ENCODE assay signal across 16 cellular contexts in genomic region chr15:50450678-50451077, GRCh38. TPM values are rescaled to one million over a fixed set of nuclear protein-coding genes. Genes with fewer than 3 reads are reported as not detected.
A peak's percentile ranks its signal among the peaks of the same experiment; 100 is the strongest.
DNase-seq lines count a peak whose midpoint lies in the region; ATAC-seq, FAIRE-seq and TF ChIP-seq lines count a peak whose summit lies in the region.
"Had no signal": no experiment of that assay in that cellular context is flagged by ENCODE, and none has a peak within 500 bp of the region (broad histone marks: within the 10 kb centered on the region; RNA-seq: fewer than 3 reads in every experiment).

No MANE protein-coding gene starts in this region.

- POLR2A ChIA-PET in RWPE1 (lab: Yijun Ruan, JAX; ENCODE audit: low non-redundant PET) (interaction anchor here (0.7 kb wide), 1 partner anchor 375 kb away, joined by 3 read pairs; no protein-coding TSS in a partner anchor), endothelial cell of umbilical vein (lab: Charles Lee) (no interaction called here)

- no peaks in the 10 kb centered on the region for H3K9me3 ChIP-seq in endothelial cell of umbilical vein (replicated peaks; ENCODE audit: control insufficient read depth, insufficient read depth, low read length)

- BruUV-seq in endothelial cell of umbilical vein (replicated peaks; lab: Mats Ljungman, UMichigan): no TSS peak

- H3K4me1 ChIP-seq in ACC112 (ENCODE audit: control insufficient read depth, insufficient read depth, low read length, unreplicated experiment) (peaks cover 15% of the 10 kb centered on the region), endothelial cell of umbilical vein (ENCODE audit: control insufficient read depth, extremely low read depth, insufficient read depth, low read length) (peaks cover 18% of the 10 kb centered on the region)

- no peak for TF ChIP-seq POLR2A in endothelial cell of umbilical vein (IDR thresholded peaks at IDR 0.05; ENCODE audit: low read depth, low read length)

- dilution Hi-C loops in endothelial cell of umbilical vein (cut with MboI; ENCODE audit: extremely low pct_ligation_motif_present, low sequenced_read_pairs): no loop called here

- peaks cover 7% of the 10 kb centered on the region for H4K20me1 ChIP-seq in endothelial cell of umbilical vein (replicated peaks; ENCODE audit: control insufficient read depth, extremely low read depth, insufficient read depth, low read length)

- H3K79me2 ChIP-seq in ACC112 (ENCODE audit: control insufficient read depth, insufficient read depth, low read length, unreplicated experiment) (peaks cover 4% of the 10 kb centered on the region), endothelial cell of umbilical vein (ENCODE audit: control insufficient read depth, insufficient read depth, low read length) (peaks cover 11% of the 10 kb centered on the region)

- CTCF ChIA-PET in RWPE1 (lab: Yijun Ruan, JAX): interaction anchor here (0.6 to 0.7 kb wide), 2 partner anchors 61 to 886 kb away, joined by 3 read pairs; no protein-coding TSS in a partner anchor
- CTCF ChIA-PET in endothelial cell of umbilical vein (lab: Charles Lee): interaction anchor here (1.2 kb wide), 1 partner anchor 30 kb away, joined by 3 read pairs; no protein-coding TSS in a partner anchor

- intact Hi-C loops in endothelial cell of umbilical vein (cut with micrococcal nuclease): no loop called here

- H3K9me1 ChIP-seq in endothelial cell of umbilical vein (replicated peaks; ENCODE audit: control insufficient read depth, extremely low read depth, insufficient read depth, low read length): no peaks in the 10 kb centered on the region

- H3K36me3 ChIP-seq in ACC112 (ENCODE audit: insufficient read depth, low read length) (peaks cover 8% of the 10 kb centered on the region), endothelial cell of umbilical vein (ENCODE audit: control insufficient read depth in 2 of 2, extremely low read depth in 1 of 2, insufficient read depth in 2 of 2, low read length in 2 of 2) (peaks cover 0 to 4% of the 10 kb centered on the region in 2 experiments)

- H3K4me3 ChIP-seq in ACC112 (ENCODE audit: low read depth, low read length): no peak overlapping the region
- no peak overlapping the region for H3K4me3 ChIP-seq in endothelial cell of umbilical vein (replicated peaks in 1 of 3; ENCODE audit: insufficient read depth in 1 of 3, low read depth in 1 of 3, low read length in 3 of 3)

- H3K4me2 ChIP-seq in endothelial cell of umbilical vein (ENCODE audit: insufficient read depth, low read length): peak overlapping the region; percentile 35

- H3K9ac ChIP-seq in endothelial cell of umbilical vein (replicated peaks; ENCODE audit: extremely low read depth, insufficient read depth, low read length): no peak overlapping the region

- no peak for FAIRE-seq in endothelial cell of umbilical vein (lab: Jason Lieb, UNC)
- FAIRE-seq: HTR-8/SVneo had no signal

- ATAC-seq in GM18907 (IDR thresholded peaks at IDR 0.05; ENCODE audit: unreplicated experiment) (peak; percentile 43), GM21723 (IDR thresholded peaks at IDR 0.05; ENCODE audit: unreplicated experiment) (no peak), HG02885 (IDR thresholded peaks at IDR 0.05; ENCODE audit: poor library complexity, unreplicated experiment) (no peak), HG03378 (IDR thresholded peaks at IDR 0.05; ENCODE audit: unreplicated experiment) (no peak)

- H3K27me3 ChIP-seq in ACC112 (ENCODE audit: insufficient read depth, low read length): no peaks in the 10 kb centered on the region
- no peaks in the 10 kb centered on the region for H3K27me3 ChIP-seq in endothelial cell of umbilical vein (ENCODE audit: control insufficient read depth in 2 of 2, insufficient read depth in 2 of 2, low read length in 2 of 2)

- TF ChIP-seq CTCF in RWPE1 (conservative IDR thresholded peaks at IDR 0.05; ENCODE audit: low read depth): no peak
- TF ChIP-seq CTCF in endothelial cell of umbilical vein (IDR thresholded peaks at IDR 0.05; ENCODE audit: extremely low read depth in 1 of 2, insufficient read depth in 1 of 2, low read depth in 1 of 2, low read length in 2 of 2): no peak

- no peak overlapping the region for H2AFZ ChIP-seq in ACC112 (ENCODE audit: low read length, unreplicated experiment)
- no peak overlapping the region for H2AFZ ChIP-seq in endothelial cell of umbilical vein (ENCODE audit: low read depth, low read length)

- DNase-seq in RWPE1 (ENCODE audit: low spot score): no peak
- DNase-seq in endothelial cell of umbilical vein (ENCODE audit: low read depth, low spot score): peak; percentile 20
- DNase-seq in SHP77 treated with DMSO at 0.1 percent for 48 hours (lab: John Stamatoyannopoulos, UW): no peak
- DNase-seq: 8988T, C1 segment of cervical spinal cord, DMS 273 treated with DMSO at 0.1 percent for 48 hours, H9, NCI-H1048, NCI-H2227 treated with DMSO at 0.1 percent for 48 hours, NCI-H526 had no signal

- peak overlapping the region; percentile 52; the same call in 1 of the 2 replicates for H3K27ac ChIP-seq in ACC112 (ENCODE audit: low read depth, low read length)
- H3K27ac ChIP-seq in RWPE1: peak overlapping the region; percentile 46
- H3K27ac ChIP-seq in endothelial cell of umbilical vein (ENCODE audit: insufficient read depth, low read depth, low read length): peak overlapping the region; percentile 7

TF ChIP-seq in endothelial cell of umbilical vein, 7 proteins besides CTCF, POLR2A, EP300 and RAD21:
- TF ChIP-seq MYC (IDR thresholded peaks at IDR 0.05; ENCODE audit: low read depth, low read length) (no peak), FOS (IDR thresholded peaks at IDR 0.05; ENCODE audit: borderline replicate concordance, insufficient read depth, low read length) (no peak), MAX (IDR thresholded peaks at IDR 0.05; ENCODE audit: insufficient read depth, insufficient read length) (no peak), GATA2 (IDR thresholded peaks at IDR 0.05; ENCODE audit: insufficient read depth, insufficient read length, low read depth, low read length) (no peak), EZH2 (IDR thresholded peaks at IDR 0.05; ENCODE audit: borderline replicate concordance, low read depth, low read length, severe bottlenecking) (no peak), JUN (IDR thresholded peaks at IDR 0.05; ENCODE audit: borderline replicate concordance, insufficient read depth, insufficient read length, low read depth) (no peak), POLR2AphosphoS5 (IDR thresholded peaks at IDR 0.05; ENCODE audit: insufficient read depth, low read depth, low read length) (no peak)

RNA-seq across cellular contexts. Expression of gene USP8, which starts 26.5 kb away (rescaled TPM):
- total RNA-seq in endothelial cell of umbilical vein: 44.8 and 47.0 TPM in 2 replicates
- polyA plus RNA-seq in endothelial cell of umbilical vein: 14.0 and 19.0 TPM in 2 replicates
- 18.8 and 19.5 TPM in 2 replicates for polyA plus RNA-seq in endothelial cell of umbilical vein (2011; cell fraction: cytosol; rRNA removed)
- polyA plus RNA-seq in endothelial cell of umbilical vein (2011; cell fraction: nucleus; rRNA removed): 41.3 and 52.0 TPM in 2 replicates
- 31.5 and 40.0 TPM in 2 replicates for polyA plus RNA-seq in endothelial cell of umbilical vein (2012)
- 40.5 and 49.0 TPM in 2 replicates for polyA minus RNA-seq in endothelial cell of umbilical vein
- polyA minus RNA-seq in endothelial cell of umbilical vein (2011; cell fraction: cytosol; rRNA and poly(A)+ RNA removed): 41.3 TPM
- polyA minus RNA-seq in endothelial cell of umbilical vein (2011; cell fraction: nucleus; rRNA and poly(A)+ RNA removed): 51.0 and 58.8 TPM in 2 replicates
